ENCODE assay signal across 8 cellular contexts in the genomic region with DNA sequence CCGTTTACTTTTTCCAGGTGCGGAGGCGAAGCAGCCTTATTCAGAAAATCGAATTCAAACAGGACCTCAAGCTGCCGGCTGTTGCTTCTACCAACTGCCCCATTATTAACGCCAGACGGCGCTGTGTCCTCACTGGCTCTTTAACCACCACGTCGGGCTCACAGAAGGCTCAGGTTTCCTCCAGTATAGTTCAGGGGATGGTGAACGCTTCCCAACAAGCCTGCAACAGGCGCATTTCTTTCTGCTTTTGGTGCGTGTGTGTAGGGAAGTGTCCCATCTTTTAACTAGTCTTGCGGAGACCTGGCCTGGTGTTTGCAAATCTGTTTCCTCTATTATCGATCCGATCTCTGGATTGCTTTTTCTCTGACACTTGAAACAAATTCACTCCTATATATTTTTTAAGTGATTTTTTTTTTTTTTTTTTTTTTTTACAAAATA. TPM values are rescaled to one million over a fixed set of nuclear protein-coding genes. Genes with fewer than 3 reads are reported as not detected.
A peak's percentile ranks its signal among the peaks of the same experiment; 100 is the strongest.
DNase-seq lines count a peak whose midpoint lies in the region; ATAC-seq and TF ChIP-seq lines count a peak whose summit lies in the region.

No MANE protein-coding gene starts in this region.

- no peak overlapping the region for H3K4me3 ChIP-seq in colonic mucosa
- H3K4me3 ChIP-seq in liver (ENCODE audit: low read depth in 1 of 3, low read length in 3 of 3): no peak overlapping the region

- H3K9me3 ChIP-seq in colonic mucosa: no peaks in the 10 kb centered on the region
- no peaks in the 10 kb centered on the region for H3K9me3 ChIP-seq in liver (ENCODE audit: control insufficient read depth in 4 of 4, low read length in 3 of 4)

- H3K36me3 ChIP-seq in colonic mucosa: no peaks in the 10 kb centered on the region
- H3K36me3 ChIP-seq in liver (ENCODE audit: control insufficient read depth in 4 of 4, insufficient read depth in 3 of 4, low read depth in 1 of 4, low read length in 3 of 4): no peaks in the 10 kb centered on the region

- no peak overlapping the region for H3K9ac ChIP-seq in colonic mucosa (ENCODE audit: low read depth in 2 of 2, low read length in 2 of 2)
- no peak overlapping the region for H3K9ac ChIP-seq in liver (ENCODE audit: low read depth in 1 of 2, low read length in 2 of 2)

- peaks cover 23% of the 10 kb centered on the region for H3K4me1 ChIP-seq in colonic mucosa
- H3K4me1 ChIP-seq in liver (ENCODE audit: control insufficient read depth in 4 of 4, insufficient read depth in 4 of 4, low read length in 3 of 4): peaks cover 10 to 34% (median 26%) of the 10 kb centered on the region in 4 donors

- H3K27ac ChIP-seq in colonic mucosa (no peak overlapping the region), liver (ENCODE audit: low read depth in 1 of 2, low read length in 2 of 2) (no peak overlapping the region)

- ATAC-seq in HG03439 (IDR thresholded peaks at IDR 0.05; ENCODE audit: unreplicated experiment): peak; percentile 71

- TF ChIP-seq CTCF in colonic mucosa (IDR thresholded peaks at IDR 0.05): peak; percentile 73
- peak; percentile 85 for TF ChIP-seq CTCF in liver (IDR thresholded peaks at IDR 0.05; ENCODE audit: low read depth, low read length, missing input control)

- WGBS in liver: 4% methylated on average over 16 of the region's 16 CpGs

- H3K27me3 ChIP-seq in colonic mucosa (peaks cover 16% of the 10 kb centered on the region), liver (ENCODE audit: control insufficient read depth in 4 of 4, insufficient read depth in 4 of 4, low read length in 3 of 4) (no peaks in the 10 kb centered on the region)

- intact Hi-C loops in colonic mucosa (cut with DNase I): loop anchor here (2.0 to 10.0 kb wide), 2 partner anchors 61 to 123 kb away; no protein-coding TSS in a partner anchor

- TF ChIP-seq RAD21 in liver (IDR thresholded peaks at IDR 0.05): peak; percentile 88 to 93

- peak; percentile 15 for DNase-seq in NK-92 treated with Interleukin-12 subunit alpha and Interleukin-12 subunit beta, amount 100 ng/mL, for 24 hours (lab: John Stamatoyannopoulos, UW)
- DNase-seq in NK-92 (lab: John Stamatoyannopoulos, UW; ENCODE audit: unreplicated experiment): no peak
- DNase-seq in NCI-H526 (lab: John Stamatoyannopoulos, UW): peak; percentile 85 to 88
- peak; percentile 79 for DNase-seq in activated CD4-positive, alpha-beta T cell treated with anti-CD3 and anti-CD28 coated beads for 48 hours
- peak; percentile 84 for DNase-seq in colonic mucosa
- DNase-seq in stimulated activated CD4-positive, alpha-beta T cell treated with anti-CD3 and anti-CD28 coated beads, TNF-alpha, amount 100 ng/mL, for 1 hour (ENCODE audit: low read depth in 3 of 3, low spot score in 1 of 3): peak; percentile 27 to 51 (median 33)

TF ChIP-seq in liver, 16 proteins besides CTCF, POLR2A, EP300 and RAD21:
- TF ChIP-seq, protein P1, sequence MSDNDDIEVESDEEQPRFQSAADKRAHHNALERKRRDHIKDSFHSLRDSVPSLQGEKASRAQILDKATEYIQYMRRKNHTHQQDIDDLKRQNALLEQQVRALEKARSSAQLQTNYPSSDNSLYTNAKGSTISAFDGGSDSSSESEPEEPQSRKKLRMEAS (IDR thresholded peaks at IDR 0.05): no peak
- TF ChIP-seq RXRA (IDR thresholded peaks at IDR 0.05): peak in 1 of 2 donors; percentile 7

RNA-seq across cellular contexts. Expression of gene STUM, which starts 0.8 kb away (rescaled TPM):
- 1 to 10 TPM; 1.0 to 3.2 TPM for total RNA-seq in colonic mucosa
- total RNA-seq in liver: under 1 TPM; 0.08 to 0.14 TPM
- polyA plus RNA-seq in liver: under 1 TPM; 0.03 to 0.06 TPM
